6 cellular contexts compared by ENCODE assay signal in genomic region chr6:32187725-32188380, GRCh38. TPM values are rescaled to one million over a fixed set of nuclear protein-coding genes. Genes with fewer than 3 reads are reported as not detected.
A peak's percentile ranks its signal among the peaks of the same experiment; 100 is the strongest.
DNase-seq lines count a peak whose midpoint lies in the region; ATAC-seq, FAIRE-seq and TF ChIP-seq lines count a peak whose summit lies in the region.
"Not testable (repeated sequence)": the region's sequence is repeated elsewhere in the genome, so short reads cannot be mapped to it uniquely, and the experiment has no call there.

No MANE protein-coding gene starts in this region.

- TF ChIP-seq EP300 in HepG2 (IDR thresholded peaks at IDR 0.05; ENCODE audit: low read depth in 2 of 2, low read length in 2 of 2); HepG2 (CRISPR knock-in tag; IDR thresholded peaks at IDR 0.05; ENCODE audit: borderline replicate concordance); sigmoid colon (IDR thresholded peaks at IDR 0.05): not testable (repeated sequence)

- H3K27me3 ChIP-seq in A673 (replicated peaks; ENCODE audit: insufficient read depth, low read depth, low read length, poor library complexity); HepG2 (ENCODE audit: control insufficient read depth in 1 of 2, insufficient read depth in 2 of 2, low read length in 2 of 2); sigmoid colon: not testable (repeated sequence)

- H3K4me3 Mint-ChIP-seq in IgD-negative memory B cell, result peak overlapping the region in 3 of 4 donors; percentile 84 to 95 (median 93)
- peak overlapping the region; percentile 93 for H3K4me3 Mint-ChIP-seq in activated T-cell treated with anti-CD3 and anti-CD28 coated beads, Interleukin-2, amount 50 U/mL, for 24 hours

- H3K4me1 Mint-ChIP-seq in IgD-negative memory B cell, result peaks cover 24 to 31% (median 27%) of the 10 kb centered on the region in 3 donors
- H3K4me1 Mint-ChIP-seq in activated T-cell treated with anti-CD3 and anti-CD28 coated beads, Interleukin-2, amount 50 U/mL, for 24 hours (ENCODE audit: low read depth), result peaks cover 67% of the 10 kb centered on the region

- not testable (repeated sequence) for H3K27me3 Mint-ChIP-seq in IgD-negative memory B cell; activated T-cell treated with anti-CD3 and anti-CD28 coated beads, Interleukin-2, amount 50 U/mL, for 24 hours

- in situ Hi-C loops in HepG2 (cut with HindIII; ENCODE audit: extremely low pct_ligation_motif_present, low pct_unique_long_range_greater_than_20kb), result not testable (repeated sequence)

- H3K9me3 ChIP-seq in A673 (ENCODE audit: low read depth, low read length, poor library complexity, severe bottlenecking); HepG2 (ENCODE audit: low read length); sigmoid colon: not testable (repeated sequence)

- intact Hi-C loops in A673 (cut with micrococcal nuclease; ENCODE audit: unreplicated experiment); HepG2 (cut with micrococcal nuclease; ENCODE audit: unreplicated experiment): not testable (repeated sequence)
- intact Hi-C loops in sigmoid colon (cut with DNase I), result loop anchor here (5.0 kb wide), 1 partner anchor 646 kb away; the partner anchor contains the start of gene DDX39B

- peak overlapping the region; percentile 94 for H3K27ac ChIP-seq in A673 (ENCODE audit: low read depth, low read length, poor library complexity, severe bottlenecking)
- H3K27ac ChIP-seq in coronary artery, result peak overlapping the region; percentile 98
- not testable (repeated sequence) for H3K27ac ChIP-seq in HepG2 (ENCODE audit: extremely low read length, insufficient read depth, low read length)
- H3K27ac ChIP-seq in sigmoid colon, result peak overlapping the region; percentile 93 to 100 (median 96)

- TF ChIP-seq CTCF in A673 (conservative IDR thresholded peaks at IDR 0.05; ENCODE audit: low read depth, low read length); coronary artery (IDR thresholded peaks at IDR 0.05); HepG2 (CRISPR knock-in tag; IDR thresholded peaks at IDR 0.05); sigmoid colon (IDR thresholded peaks at IDR 0.05): not testable (repeated sequence)

- CTCF ChIA-PET in A673 (lab: Charles Lee); HepG2 (lab: Yijun Ruan, JAX; ENCODE audit: low intra/inter-chr PET ratio, low total read pairs): not testable (repeated sequence)

- H3K36me3 Mint-ChIP-seq in IgD-negative memory B cell, result not testable (repeated sequence)
- peaks cover 83% of the 10 kb centered on the region for H3K36me3 Mint-ChIP-seq in activated T-cell treated with anti-CD3 and anti-CD28 coated beads, Interleukin-2, amount 50 U/mL, for 24 hours (ENCODE audit: low read depth)

- peaks cover 15% of the 10 kb centered on the region for H3K79me2 ChIP-seq in HepG2 (ENCODE audit: insufficient read depth, low read length)

- H3K36me3 ChIP-seq in A673 (ENCODE audit: insufficient read depth, low read length, poor library complexity, severe bottlenecking), result peaks cover 33% of the 10 kb centered on the region
- peaks cover 9 to 26% of the 10 kb centered on the region in 2 experiments for H3K36me3 ChIP-seq in HepG2 (replicated peaks in 1 of 2; ENCODE audit: control insufficient read depth in 1 of 2, insufficient read depth in 2 of 2, low read length in 2 of 2)
- H3K36me3 ChIP-seq in sigmoid colon, result peaks cover 0 to 32% (median 13%) of the 10 kb centered on the region in 4 donors

- H2AFZ ChIP-seq in HepG2 (ENCODE audit: low read length), result not testable (repeated sequence)

- H3K9me3 Mint-ChIP-seq in IgD-negative memory B cell; activated T-cell treated with anti-CD3 and anti-CD28 coated beads, Interleukin-2, amount 50 U/mL, for 24 hours: not testable (repeated sequence)

- H3K4me2 ChIP-seq in HepG2 (ENCODE audit: low read depth, low read length), result peak overlapping the region; percentile 90

- H3K27ac Mint-ChIP-seq in IgD-negative memory B cell, result peak overlapping the region; percentile 71 to 98 (median 96)
- H3K27ac Mint-ChIP-seq in activated T-cell treated with anti-CD3 and anti-CD28 coated beads, Interleukin-2, amount 50 U/mL, for 24 hours, result peak overlapping the region; percentile 92

- BruUV-seq in A673 (replicated peaks; lab: Mats Ljungman, UMichigan); HepG2 (replicated peaks; lab: Mats Ljungman, UMichigan): not testable (repeated sequence)

- H3K4me1 ChIP-seq in A673 (ENCODE audit: insufficient read depth, low read length, poor library complexity, severe bottlenecking), result peaks cover 18% of the 10 kb centered on the region
- peaks cover 34% of the 10 kb centered on the region for H3K4me1 ChIP-seq in HepG2 (ENCODE audit: insufficient read depth, low read length)
- peaks cover 0 to 63% (median 50%) of the 10 kb centered on the region in 4 donors for H3K4me1 ChIP-seq in sigmoid colon

- not testable (repeated sequence) for TF ChIP-seq POLR2A in HepG2 (IDR thresholded peaks at IDR 0.05; ENCODE audit: insufficient read depth in 1 of 2, low read depth in 2 of 2, low read length in 2 of 2); sigmoid colon (IDR thresholded peaks at IDR 0.05)

- 99% methylated on average over 18 of the region's 18 CpGs for WGBS in HepG2 (ENCODE audit: low lambda C conversion rate)
- 79 to 85% methylated on average over 18 of the region's 18 CpGs for WGBS in sigmoid colon, 2 donors

- not testable (repeated sequence) for DNase-seq in A673 (ENCODE audit: low spot score); activated T-cell treated with anti-CD3 and anti-CD28 coated beads, Interleukin-2, amount 50 U/mL, for 24 hours; HepG2 (ENCODE audit: low spot score); sigmoid colon
- DNase-seq in coronary artery (ENCODE audit: low spot score), result peak; percentile 70

- TF ChIP-seq RAD21 in HepG2 (CRISPR knock-in tag; IDR thresholded peaks at IDR 0.05), result not testable (repeated sequence)

- not testable (repeated sequence) for ATAC-seq in HepG2

- not testable (repeated sequence) for FAIRE-seq in HepG2 (lab: Jason Lieb, UNC)

- not testable (repeated sequence) for H3K9ac ChIP-seq in HepG2 (ENCODE audit: insufficient read depth, low read depth, low read length)

- H3K4me3 ChIP-seq in A673 (ENCODE audit: low read depth, low read length, poor library complexity, severe bottlenecking) (peak overlapping the region; percentile 69), coronary artery (peak overlapping the region; percentile 93), sigmoid colon (peak overlapping the region in 3 of 4 donors; percentile 92 to 98 (median 93))
- H3K4me3 ChIP-seq in HepG2 (replicated peaks in 1 of 3; ENCODE audit: insufficient read depth in 1 of 3, low read depth in 2 of 3, low read length in 3 of 3), result not testable (repeated sequence)

- POLR2A ChIA-PET in A673 (lab: Charles Lee; ENCODE audit: low non-redundant PET), result not testable (repeated sequence)
- POLR2A ChIA-PET in HepG2 (lab: Yijun Ruan, JAX), result interaction anchor here (2.0 to 7.1 kb wide), 3 partner anchors 8 to 60 kb away, joined by 4 to 127 read pairs (median 10); partner anchors contain the start of genes AGPAT1, ATF6B and RNF5

- H4K20me1 ChIP-seq in HepG2 (ENCODE audit: insufficient read depth, low read length), result not testable (repeated sequence)

RNA-seq across cellular contexts. Expression of gene PBX2, which starts 2.1 kb away (rescaled TPM):
- 84.0 and 97.2 TPM in 2 replicates for total RNA-seq in A673 (2021)
- polyA plus RNA-seq in IgD-negative memory B cell, result 3.3 TPM
- total RNA-seq in HepG2 (2016; rRNA removed; fragmentation: Illumina TruSeq; extraction: Trizol), result 42.3 and 45.2 TPM in 2 replicates
- total RNA-seq in HepG2 (2016; cell fraction: cytosol; rRNA removed; fragmentation: Illumina TruSeq; extraction: Trizol; ENCODE audit: low read depth), result 12.1 and 13.1 TPM in 2 replicates
- 42.9 and 44.9 TPM in 2 replicates for total RNA-seq in HepG2 (2016; cell fraction: insoluble cytoplasmic fraction; rRNA removed; fragmentation: Illumina TruSeq; extraction: Trizol)
- 41.6 and 42.9 TPM in 2 replicates for total RNA-seq in HepG2 (2016; cell fraction: membrane; rRNA removed; fragmentation: Illumina TruSeq; extraction: Trizol)
- total RNA-seq in HepG2 (2016; cell fraction: nucleus; rRNA removed; fragmentation: Illumina TruSeq; extraction: Trizol), result 25.7 and 31.6 TPM in 2 replicates
- 77.8 and 102 TPM in 2 replicates for polyA plus RNA-seq in HepG2 (2011; rRNA removed)
- 64.6 and 73.5 TPM in 2 replicates for polyA plus RNA-seq in HepG2 (2011; cell fraction: cytosol; rRNA removed)
- 182 TPM in 2 replicates for polyA plus RNA-seq in HepG2 (2011; cell fraction: nucleus; rRNA removed)
- polyA plus RNA-seq in HepG2 (2012), result 59.3 and 64.5 TPM in 2 replicates
- 13.4 and 14.0 TPM in 2 replicates for polyA plus RNA-seq in HepG2 (2016; cell fraction: cytosol; fragmentation: Illumina TruSeq; extraction: Trizol; ENCODE audit: low read depth)
- 65.7 and 70.8 TPM in 2 replicates for polyA plus RNA-seq in HepG2 (2016; cell fraction: insoluble cytoplasmic fraction; fragmentation: Illumina TruSeq; extraction: Trizol; ENCODE audit: low read depth)
- polyA plus RNA-seq in HepG2 (2016; cell fraction: membrane; fragmentation: Illumina TruSeq; extraction: Trizol; ENCODE audit: low read depth), result 43.5 and 44.8 TPM in 2 replicates
- polyA plus RNA-seq in HepG2 (2016; cell fraction: nucleus; fragmentation: Illumina TruSeq; extraction: Trizol; ENCODE audit: insufficient read depth, low read depth), result 91.8 and 101 TPM in 2 replicates
- polyA minus RNA-seq in HepG2 (2011; rRNA and poly(A)+ RNA removed; ENCODE audit: low replicate concordance), result 42.4 and 74.2 TPM in 2 replicates
- 34.8 and 36.8 TPM in 2 replicates for polyA minus RNA-seq in HepG2 (2011; cell fraction: cytosol; rRNA and poly(A)+ RNA removed)
- polyA minus RNA-seq in HepG2 (2011; cell fraction: nucleus; rRNA and poly(A)+ RNA removed), result 46.7 and 47.1 TPM in 2 replicates
- total RNA-seq in sigmoid colon, result 10 to 100 TPM; 53.6 to 67.7 (median 57.0) TPM
- polyA plus RNA-seq in sigmoid colon, result 10 to 100 TPM; 16.6 to 55.2 (median 19.8) TPM

RNA-seq across cellular contexts. Expression of gene AGER, which starts 3.8 kb away (rescaled TPM):
- total RNA-seq in A673 (2021), result 13.3 and 18.8 TPM in 2 replicates
- polyA plus RNA-seq in IgD-negative memory B cell, result 0.58 TPM
- 0.41 and 1.9 TPM in 2 replicates for total RNA-seq in HepG2 (2016; rRNA removed; fragmentation: Illumina TruSeq; extraction: Trizol)
- total RNA-seq in HepG2 (2016; cell fraction: cytosol; rRNA removed; fragmentation: Illumina TruSeq; extraction: Trizol; ENCODE audit: low read depth), result 2.6 and 2.7 TPM in 2 replicates
- 0.62 and 1.6 TPM in 2 replicates for total RNA-seq in HepG2 (2016; cell fraction: insoluble cytoplasmic fraction; rRNA removed; fragmentation: Illumina TruSeq; extraction: Trizol)
- total RNA-seq in HepG2 (2016; cell fraction: membrane; rRNA removed; fragmentation: Illumina TruSeq; extraction: Trizol), result 1.0 and 1.2 TPM in 2 replicates
- 2.8 and 4.0 TPM in 2 replicates for total RNA-seq in HepG2 (2016; cell fraction: nucleus; rRNA removed; fragmentation: Illumina TruSeq; extraction: Trizol)
- polyA plus RNA-seq in HepG2 (2011; rRNA removed), result 5.1 and 5.7 TPM in 2 replicates
- polyA plus RNA-seq in HepG2 (2011; cell fraction: cytosol; rRNA removed), result 0.83 and 1.4 TPM in 2 replicates
- polyA plus RNA-seq in HepG2 (2011; cell fraction: nucleus; rRNA removed), result 50.1 and 67.3 TPM in 2 replicates
- 8.4 and 12.5 TPM in 2 replicates for polyA plus RNA-seq in HepG2 (2012)
- polyA plus RNA-seq in HepG2 (2016; cell fraction: cytosol; fragmentation: Illumina TruSeq; extraction: Trizol; ENCODE audit: low read depth), result 1.2 and 1.8 TPM in 2 replicates
- 0.76 and 1.1 TPM in 2 replicates for polyA plus RNA-seq in HepG2 (2016; cell fraction: insoluble cytoplasmic fraction; fragmentation: Illumina TruSeq; extraction: Trizol; ENCODE audit: low read depth)
- 1.5 and 1.9 TPM in 2 replicates for polyA plus RNA-seq in HepG2 (2016; cell fraction: membrane; fragmentation: Illumina TruSeq; extraction: Trizol; ENCODE audit: low read depth)
- 22.5 and 29.9 TPM in 2 replicates for polyA plus RNA-seq in HepG2 (2016; cell fraction: nucleus; fragmentation: Illumina TruSeq; extraction: Trizol; ENCODE audit: insufficient read depth, low read depth)
- polyA minus RNA-seq in HepG2 (2011; rRNA and poly(A)+ RNA removed; ENCODE audit: low replicate concordance), result 1.0 and 1.1 TPM in 2 replicates
- polyA minus RNA-seq in HepG2 (2011; cell fraction: cytosol; rRNA and poly(A)+ RNA removed), result not detected in 2 replicates
- 5.3 and 9.2 TPM in 2 replicates for polyA minus RNA-seq in HepG2 (2011; cell fraction: nucleus; rRNA and poly(A)+ RNA removed)
- 1 to 10 TPM; 1.9 to 8.9 (median 5.3) TPM for total RNA-seq in sigmoid colon
- 10 to 100 TPM in 1 of 3 donors, 1 to 10 TPM in 1, not detected in 1; 2.4 to 10.6 TPM for polyA plus RNA-seq in sigmoid colon

RNA-seq across cellular contexts. Expression of gene GPSM3, which starts 4.6 kb away (rescaled TPM):
- total RNA-seq in A673 (2021) (4.8 and 6.0 TPM in 2 replicates), HepG2 (2016; rRNA removed; fragmentation: Illumina TruSeq; extraction: Trizol) (0.18 and 0.27 TPM in 2 replicates), sigmoid colon (10 to 100 TPM in 3 of 4 donors, 1 to 10 TPM in 1; 5.0 to 13.3 (median 10.4) TPM)
- polyA plus RNA-seq in IgD-negative memory B cell (156 TPM), HepG2 (2011; rRNA removed) (6.2 and 7.5 TPM in 2 replicates), sigmoid colon (10 to 100 TPM; 15.5 to 56.2 (median 15.6) TPM)
- 0.44 and 0.81 TPM in 2 replicates for total RNA-seq in HepG2 (2016; cell fraction: cytosol; rRNA removed; fragmentation: Illumina TruSeq; extraction: Trizol; ENCODE audit: low read depth)
- total RNA-seq in HepG2 (2016; cell fraction: insoluble cytoplasmic fraction; rRNA removed; fragmentation: Illumina TruSeq; extraction: Trizol), result 0.22 and 0.37 TPM in 2 replicates
- 0.56 and 0.86 TPM in 2 replicates for total RNA-seq in HepG2 (2016; cell fraction: membrane; rRNA removed; fragmentation: Illumina TruSeq; extraction: Trizol)
- 0.37 TPM in 1 of 2 replicates, not detected in the other for total RNA-seq in HepG2 (2016; cell fraction: nucleus; rRNA removed; fragmentation: Illumina TruSeq; extraction: Trizol)
- polyA plus RNA-seq in HepG2 (2011; cell fraction: cytosol; rRNA removed), result 4.7 and 5.8 TPM in 2 replicates
- 5.9 and 6.0 TPM in 2 replicates for polyA plus RNA-seq in HepG2 (2011; cell fraction: nucleus; rRNA removed)
- polyA plus RNA-seq in HepG2 (2012), result 3.3 and 4.1 TPM in 2 replicates
- polyA plus RNA-seq in HepG2 (2016; cell fraction: cytosol; fragmentation: Illumina TruSeq; extraction: Trizol; ENCODE audit: low read depth), result 0.46 and 0.87 TPM in 2 replicates
- 0.22 and 0.38 TPM in 2 replicates for polyA plus RNA-seq in HepG2 (2016; cell fraction: insoluble cytoplasmic fraction; fragmentation: Illumina TruSeq; extraction: Trizol; ENCODE audit: low read depth)
- polyA plus RNA-seq in HepG2 (2016; cell fraction: membrane; fragmentation: Illumina TruSeq; extraction: Trizol; ENCODE audit: low read depth), result 0.89 and 1.0 TPM in 2 replicates
- 0.45 and 0.55 TPM in 2 replicates for polyA plus RNA-seq in HepG2 (2016; cell fraction: nucleus; fragmentation: Illumina TruSeq; extraction: Trizol; ENCODE audit: insufficient read depth, low read depth)
- 0.42 and 2.7 TPM in 2 replicates for polyA minus RNA-seq in HepG2 (2011; rRNA and poly(A)+ RNA removed; ENCODE audit: low replicate concordance)
- polyA minus RNA-seq in HepG2 (2011; cell fraction: cytosol; rRNA and poly(A)+ RNA removed), result 1.2 and 1.7 TPM in 2 replicates
- 1.3 and 1.9 TPM in 2 replicates for polyA minus RNA-seq in HepG2 (2011; cell fraction: nucleus; rRNA and poly(A)+ RNA removed)

RNA-seq across cellular contexts. Expression of gene RNF5, which starts 9.6 kb away (rescaled TPM):
- total RNA-seq in A673 (2021) (62.9 and 67.0 TPM in 2 replicates), HepG2 (2016; rRNA removed; fragmentation: Illumina TruSeq; extraction: Trizol) (98.0 and 107 TPM in 2 replicates), sigmoid colon (100 to 1,000 TPM in 2 of 4 donors, 10 to 100 TPM in 2; 61.5 to 118 (median 95.1) TPM)
- polyA plus RNA-seq in IgD-negative memory B cell (88.8 TPM), HepG2 (2011; rRNA removed) (117 and 131 TPM in 2 replicates), sigmoid colon (100 to 1,000 TPM in 2 of 3 donors, 10 to 100 TPM in 1; 95.2 to 220 (median 189) TPM)
- total RNA-seq in HepG2 (2016; cell fraction: cytosol; rRNA removed; fragmentation: Illumina TruSeq; extraction: Trizol; ENCODE audit: low read depth), result 51.1 and 51.5 TPM in 2 replicates
- 100 and 113 TPM in 2 replicates for total RNA-seq in HepG2 (2016; cell fraction: insoluble cytoplasmic fraction; rRNA removed; fragmentation: Illumina TruSeq; extraction: Trizol)
- total RNA-seq in HepG2 (2016; cell fraction: membrane; rRNA removed; fragmentation: Illumina TruSeq; extraction: Trizol), result 81.3 and 84.1 TPM in 2 replicates
- 38.9 and 40.1 TPM in 2 replicates for total RNA-seq in HepG2 (2016; cell fraction: nucleus; rRNA removed; fragmentation: Illumina TruSeq; extraction: Trizol)
- 180 and 181 TPM in 2 replicates for polyA plus RNA-seq in HepG2 (2011; cell fraction: cytosol; rRNA removed)
- 49.7 and 51.1 TPM in 2 replicates for polyA plus RNA-seq in HepG2 (2011; cell fraction: nucleus; rRNA removed)
- polyA plus RNA-seq in HepG2 (2012), result 124 and 133 TPM in 2 replicates
- polyA plus RNA-seq in HepG2 (2016; cell fraction: cytosol; fragmentation: Illumina TruSeq; extraction: Trizol; ENCODE audit: low read depth), result 72.5 TPM in 2 replicates
- polyA plus RNA-seq in HepG2 (2016; cell fraction: insoluble cytoplasmic fraction; fragmentation: Illumina TruSeq; extraction: Trizol; ENCODE audit: low read depth), result 150 and 151 TPM in 2 replicates
- 109 and 112 TPM in 2 replicates for polyA plus RNA-seq in HepG2 (2016; cell fraction: membrane; fragmentation: Illumina TruSeq; extraction: Trizol; ENCODE audit: low read depth)
- polyA plus RNA-seq in HepG2 (2016; cell fraction: nucleus; fragmentation: Illumina TruSeq; extraction: Trizol; ENCODE audit: insufficient read depth, low read depth), result 75.3 and 76.6 TPM in 2 replicates
- polyA minus RNA-seq in HepG2 (2011; rRNA and poly(A)+ RNA removed; ENCODE audit: low replicate concordance), result 64.0 and 99.2 TPM in 2 replicates
- polyA minus RNA-seq in HepG2 (2011; cell fraction: cytosol; rRNA and poly(A)+ RNA removed), result 36.3 and 44.2 TPM in 2 replicates
- 16.9 and 18.9 TPM in 2 replicates for polyA minus RNA-seq in HepG2 (2011; cell fraction: nucleus; rRNA and poly(A)+ RNA removed)

RNA-seq across cellular contexts. Expression of gene AGPAT1, which starts 12.0 kb away (rescaled TPM):
- total RNA-seq in A673 (2021), result 102 and 108 TPM in 2 replicates
- polyA plus RNA-seq in IgD-negative memory B cell, result 17.2 TPM
- total RNA-seq in HepG2 (2016; rRNA removed; fragmentation: Illumina TruSeq; extraction: Trizol), result 40.4 and 51.3 TPM in 2 replicates
- 81.2 and 93.6 TPM in 2 replicates for total RNA-seq in HepG2 (2016; cell fraction: cytosol; rRNA removed; fragmentation: Illumina TruSeq; extraction: Trizol; ENCODE audit: low read depth)
- 33.4 and 51.4 TPM in 2 replicates for total RNA-seq in HepG2 (2016; cell fraction: insoluble cytoplasmic fraction; rRNA removed; fragmentation: Illumina TruSeq; extraction: Trizol)
- total RNA-seq in HepG2 (2016; cell fraction: membrane; rRNA removed; fragmentation: Illumina TruSeq; extraction: Trizol), result 155 and 171 TPM in 2 replicates
- total RNA-seq in HepG2 (2016; cell fraction: nucleus; rRNA removed; fragmentation: Illumina TruSeq; extraction: Trizol), result 32.0 and 35.9 TPM in 2 replicates
- polyA plus RNA-seq in HepG2 (2011; rRNA removed), result 139 and 164 TPM in 2 replicates
- polyA plus RNA-seq in HepG2 (2011; cell fraction: cytosol; rRNA removed), result 172 and 177 TPM in 2 replicates
- 110 and 131 TPM in 2 replicates for polyA plus RNA-seq in HepG2 (2011; cell fraction: nucleus; rRNA removed)
- polyA plus RNA-seq in HepG2 (2012), result 90.8 and 93.8 TPM in 2 replicates
- polyA plus RNA-seq in HepG2 (2016; cell fraction: cytosol; fragmentation: Illumina TruSeq; extraction: Trizol; ENCODE audit: low read depth), result 243 and 265 TPM in 2 replicates
- 72.4 and 91.5 TPM in 2 replicates for polyA plus RNA-seq in HepG2 (2016; cell fraction: insoluble cytoplasmic fraction; fragmentation: Illumina TruSeq; extraction: Trizol; ENCODE audit: low read depth)
- 343 and 366 TPM in 2 replicates for polyA plus RNA-seq in HepG2 (2016; cell fraction: membrane; fragmentation: Illumina TruSeq; extraction: Trizol; ENCODE audit: low read depth)
- 92.4 and 99.1 TPM in 2 replicates for polyA plus RNA-seq in HepG2 (2016; cell fraction: nucleus; fragmentation: Illumina TruSeq; extraction: Trizol; ENCODE audit: insufficient read depth, low read depth)
- 171 and 334 TPM in 2 replicates for polyA minus RNA-seq in HepG2 (2011; rRNA and poly(A)+ RNA removed; ENCODE audit: low replicate concordance)
- 80.3 and 91.5 TPM in 2 replicates for polyA minus RNA-seq in HepG2 (2011; cell fraction: cytosol; rRNA and poly(A)+ RNA removed)
- polyA minus RNA-seq in HepG2 (2011; cell fraction: nucleus; rRNA and poly(A)+ RNA removed), result 25.5 and 38.5 TPM in 2 replicates
- 10 to 100 TPM; 32.4 to 45.7 (median 36.5) TPM for total RNA-seq in sigmoid colon
- polyA plus RNA-seq in sigmoid colon, result 10 to 100 TPM; 36.6 to 54.2 (median 37.9) TPM
